In genomic region chr11:2566223-2567025, GRCh38 we compare ENCODE assay signal across 16 cellular contexts.
DNase-seq lines count a peak whose midpoint lies in the region; ATAC-seq and TF ChIP-seq lines count a peak whose summit lies in the region.
"Had no signal": no experiment of that assay in that cellular context is flagged by ENCODE, and none has a peak within 500 bp of the region (broad histone marks: within the 10 kb centered on the region; RNA-seq: fewer than 3 reads in every experiment).

No MANE protein-coding gene starts in this region.

- no peak for TF ChIP-seq EP300 in sigmoid colon (IDR thresholded peaks at IDR 0.05)

- no peak overlapping the region for H3K27ac ChIP-seq in sigmoid colon
- H3K27ac ChIP-seq: C4-2B had no signal

- intact Hi-C loops in sigmoid colon (cut with DNase I): no loop called here

- no peaks in the 10 kb centered on the region for H3K4me1 ChIP-seq in sigmoid colon

- 52 to 81% methylated on average over 16 of the region's 16 CpGs for WGBS in sigmoid colon, 2 donors

- ATAC-seq in left lobe of liver (peak; percentile 71), GM18868 (IDR thresholded peaks at IDR 0.05; ENCODE audit: unreplicated experiment) (no peak), HG02852 (IDR thresholded peaks at IDR 0.05; ENCODE audit: unreplicated experiment) (no peak)
- ATAC-seq: stimulated activated naive B cell treated with anti-CD40 and anti-IgM and Interleukin-4, amounts not matched to agents 10 μg/mL and 1 μg/mL and 100 μg/mL, for 72 hours had no signal

- TF ChIP-seq CTCF in choroid plexus epithelial cell (conservative IDR thresholded peaks at IDR 0.05; ENCODE audit: low read depth, low read length) (peak; percentile 23), sigmoid colon (IDR thresholded peaks at IDR 0.05) (no peak)

- H3K36me3 ChIP-seq in sigmoid colon: no peaks in the 10 kb centered on the region

- DNase-seq in HT-29 (ENCODE audit: low spot score) (peak; percentile 23), choroid plexus epithelial cell (ENCODE audit: low read depth) (no peak), left lobe of liver (ENCODE audit: low spot score) (peak; percentile 63), sigmoid colon (peak; percentile 58)
- DNase-seq in effector CD4-positive, alpha-beta T cell: no peak
- DNase-seq: activated CD4-positive, alpha-beta memory T cell treated with anti-CD3 and anti-CD28 coated beads, Interleukin-2, amount 10 ng/mL, durations not matched to agents 7 days and 5 days; DMS79 treated with DMSO at 0.1 percent for 48 hours; H9; KG1; NCI-H1105 treated with DMSO at 0.1 percent for 48 hours; NCI-H226; nephron progenitor cell; stimulated activated naive B cell treated with anti-CD40 and anti-IgM and Interleukin-4, amounts not matched to agents 10 μg/mL and 1 μg/mL and 100 μg/mL, for 72 hours had no signal

- H3K27me3 ChIP-seq in sigmoid colon: no peaks in the 10 kb centered on the region

- H3K4me3 ChIP-seq in choroid plexus epithelial cell (ENCODE audit: low read depth, low read length) (no peak overlapping the region), sigmoid colon (no peak overlapping the region)

- no peak for TF ChIP-seq POLR2A in sigmoid colon (IDR thresholded peaks at IDR 0.05)

- H3K9me3 ChIP-seq in sigmoid colon: no peaks in the 10 kb centered on the region

Comparison
In these comparisons a context has a peak if more than half of its experiments do, and no peak if none do; other contexts are left out.
1. DNase-seq: peak in HT-29 (single experiment), left lobe of liver (single experiment) and sigmoid colon (single experiment); none in choroid plexus epithelial cell (single experiment) and effector CD4-positive, alpha-beta T cell (single experiment).